ENCODE assay signal across 14 cellular contexts in genomic region chr22:50456466-50457234, GRCh38. TPM values are rescaled to one million over a fixed set of nuclear protein-coding genes. Genes with fewer than 3 reads are reported as not detected.
DNase-seq lines count a peak whose midpoint lies in the region; ATAC-seq, FAIRE-seq and TF ChIP-seq lines count a peak whose summit lies in the region.
"Had no signal": no experiment of that assay in that cellular context is flagged by ENCODE, and none has a peak within 500 bp of the region (broad histone marks: within the 10 kb centered on the region; RNA-seq: fewer than 3 reads in every experiment).

No MANE protein-coding gene starts in this region.

- FAIRE-seq in A549 (lab: Jason Lieb, UNC), result no peak
- no peak for FAIRE-seq in endothelial cell of umbilical vein (lab: Jason Lieb, UNC)
- FAIRE-seq: endometrium had no signal

- no peaks in the 10 kb centered on the region for H3K4me1 ChIP-seq in A549
- H3K4me1 ChIP-seq in PC-3 (ENCODE audit: insufficient read depth, low read length), result no peaks in the 10 kb centered on the region
- H3K4me1 ChIP-seq in endothelial cell of umbilical vein (ENCODE audit: control insufficient read depth, extremely low read depth, insufficient read depth, low read length), result no peaks in the 10 kb centered on the region
- no peaks in the 10 kb centered on the region for H3K4me1 ChIP-seq in tibial artery

- H3K4me1 Mint-ChIP-seq in activated CD4-positive, alpha-beta memory T cell treated with anti-CD3 and anti-CD28 coated beads, Interleukin-2, amount 10 ng/mL, durations not matched to agents 7 days and 5 days, result peaks cover 6% of the 10 kb centered on the region

- no peaks in the 10 kb centered on the region for H3K9me2 ChIP-seq in PC-3 (replicated peaks; ENCODE audit: low read length)

- BruUV-seq in PC-3 (replicated peaks; lab: Mats Ljungman, UMichigan) (no TSS peak), endothelial cell of umbilical vein (replicated peaks; lab: Mats Ljungman, UMichigan) (no TSS peak)

- 88% methylated on average over 12 of the region's 34 CpGs for WGBS in A549 (ENCODE audit: missing lambda C conversion rate)

- DNase-seq in A549 (ENCODE audit: low read depth in 1 of 2, low spot score in 1 of 2) (no peak), GM10248 (ENCODE audit: extremely low spot score) (no peak), PC-3 (no peak), endothelial cell of umbilical vein (ENCODE audit: low read depth, low spot score) (no peak), SKM-1 treated with dmso at 0.1 percent for 144 hours (lab: John Stamatoyannopoulos, UW; ENCODE audit: unreplicated experiment) (no peak), GOT3 (lab: John Stamatoyannopoulos, UW) (no peak), tibial artery (no peak)
- no peak for DNase-seq in activated CD4-positive, alpha-beta memory T cell treated with anti-CD3 and anti-CD28 coated beads, Interleukin-2, amount 10 ng/mL, durations not matched to agents 7 days and 5 days
- DNase-seq: CD4-positive, alpha-beta memory T cell; KBM-7; SHP77 treated with DMSO at 0.1 percent for 48 hours had no signal

- no peaks in the 10 kb centered on the region for H3K27me3 ChIP-seq in PC-3 (ENCODE audit: low read length)
- no peaks in the 10 kb centered on the region for H3K27me3 ChIP-seq in endothelial cell of umbilical vein (ENCODE audit: control insufficient read depth in 2 of 2, insufficient read depth in 2 of 2, low read length in 2 of 2)
- no peaks in the 10 kb centered on the region for H3K27me3 ChIP-seq in tibial artery

- H3K9me1 ChIP-seq in endothelial cell of umbilical vein (replicated peaks; ENCODE audit: control insufficient read depth, extremely low read depth, insufficient read depth, low read length), result no peaks in the 10 kb centered on the region

- H3K36me3 ChIP-seq in PC-3 (ENCODE audit: low read depth, low read length), result no peaks in the 10 kb centered on the region
- H3K36me3 ChIP-seq in endothelial cell of umbilical vein (ENCODE audit: control insufficient read depth in 2 of 2, extremely low read depth in 1 of 2, insufficient read depth in 2 of 2, low read length in 2 of 2), result peaks cover 0 to 47% of the 10 kb centered on the region in 2 experiments
- peaks cover 69 to 89% (median 86%) of the 10 kb centered on the region in 3 donors for H3K36me3 ChIP-seq in tibial artery

- CTCF ChIA-PET in A549 (lab: Yijun Ruan, JAX), result interaction anchor here (0.8 to 1.7 kb wide), 4 partner anchors 10 to 34 kb away, joined by 3 to 5 read pairs (median 4); no protein-coding TSS in a partner anchor
- CTCF ChIA-PET in GM10248 (lab: Yijun Ruan, JAX), result interaction anchor here (0.9 to 1.3 kb wide), 2 partner anchors 9 to 17 kb away, joined by 3 read pairs; no protein-coding TSS in a partner anchor
- CTCF ChIA-PET in PC-3 (lab: Charles Lee), result no interaction called here
- CTCF ChIA-PET in endothelial cell of umbilical vein (lab: Charles Lee), result no interaction called here
- CTCF ChIA-PET in activated CD4-positive, alpha-beta memory T cell treated with anti-CD3 and anti-CD28 coated beads, Interleukin-2, amount 10 ng/mL, durations not matched to agents 7 days and 5 days (lab: Charles Lee), result interaction anchor here (1.0 to 2.2 kb wide), 3 partner anchors 41 to 68 kb away, joined by 3 to 12 read pairs (median 5); partner anchors contain the start of gene SCO2

- TF ChIP-seq EP300 in A549 (IDR thresholded peaks at IDR 0.05), result no peak

- H2AFZ ChIP-seq in PC-3 (ENCODE audit: low read length) (no peak overlapping the region), endothelial cell of umbilical vein (ENCODE audit: low read depth, low read length) (no peak overlapping the region)

- H3K9me3 Mint-ChIP-seq in activated CD4-positive, alpha-beta memory T cell treated with anti-CD3 and anti-CD28 coated beads, Interleukin-2, amount 10 ng/mL, durations not matched to agents 7 days and 5 days, result no peaks in the 10 kb centered on the region
- H3K9me3 Mint-ChIP-seq: stimulated activated naive CD8-positive, alpha-beta T cell treated with anti-CD3 and anti-CD28 coated beads, Interleukin-15, Interleukin-2, amounts not matched to agents 100 ng/mL and 50 ng/mL, for 24 hours had no signal

- H3K9ac ChIP-seq in PC-3 (ENCODE audit: low read length) (no peak overlapping the region), endothelial cell of umbilical vein (replicated peaks; ENCODE audit: extremely low read depth, insufficient read depth, low read length) (no peak overlapping the region)

- no peak overlapping the region for H3K4me3 Mint-ChIP-seq in activated CD4-positive, alpha-beta memory T cell treated with anti-CD3 and anti-CD28 coated beads, Interleukin-2, amount 10 ng/mL, durations not matched to agents 7 days and 5 days
- H3K4me3 Mint-ChIP-seq: CD4-positive, alpha-beta memory T cell; stimulated activated naive CD8-positive, alpha-beta T cell treated with anti-CD3 and anti-CD28 coated beads, Interleukin-15, Interleukin-2, amounts not matched to agents 100 ng/mL and 50 ng/mL, for 24 hours had no signal

- dilution Hi-C loops in endothelial cell of umbilical vein (cut with MboI; ENCODE audit: extremely low pct_ligation_motif_present, low sequenced_read_pairs), result no loop called here

- peak; percentile 44 to 64; a peak in 4 of 6 replicates for ATAC-seq in A549
- ATAC-seq in PC-3, result no peak

- no peaks in the 10 kb centered on the region for H3K79me2 ChIP-seq in PC-3 (ENCODE audit: low read length)
- no peaks in the 10 kb centered on the region for H3K79me2 ChIP-seq in endothelial cell of umbilical vein (ENCODE audit: control insufficient read depth, insufficient read depth, low read length)

- H3K27ac Mint-ChIP-seq in activated CD4-positive, alpha-beta memory T cell treated with anti-CD3 and anti-CD28 coated beads, Interleukin-2, amount 10 ng/mL, durations not matched to agents 7 days and 5 days, result no peak overlapping the region
- H3K27ac Mint-ChIP-seq: stimulated activated naive CD8-positive, alpha-beta T cell treated with anti-CD3 and anti-CD28 coated beads, Interleukin-15, Interleukin-2, amounts not matched to agents 100 ng/mL and 50 ng/mL, for 24 hours had no signal

- H3F3A ChIP-seq in PC-3 (ENCODE audit: low read length, unreplicated experiment), result no peaks in the 10 kb centered on the region

- no peaks in the 10 kb centered on the region for H3K27me3 Mint-ChIP-seq in activated CD4-positive, alpha-beta memory T cell treated with anti-CD3 and anti-CD28 coated beads, Interleukin-2, amount 10 ng/mL, durations not matched to agents 7 days and 5 days
- H3K27me3 Mint-ChIP-seq: CD4-positive, alpha-beta memory T cell; stimulated activated naive CD8-positive, alpha-beta T cell treated with anti-CD3 and anti-CD28 coated beads, Interleukin-15, Interleukin-2, amounts not matched to agents 100 ng/mL and 50 ng/mL, for 24 hours had no signal

- no peak overlapping the region for H3K27ac ChIP-seq in A549
- H3K27ac ChIP-seq in PC-3 (ENCODE audit: low read length), result no peak overlapping the region
- no peak overlapping the region for H3K27ac ChIP-seq in endothelial cell of umbilical vein (ENCODE audit: insufficient read depth, low read depth, low read length)
- H3K27ac ChIP-seq in tibial artery, result no peak overlapping the region

- 0 out of 3 replicates have a peak, but pooled peaks have one; percentile 13 for TF ChIP-seq CTCF in A549 (IDR thresholded peaks at IDR 0.05)
- peak; percentile 25 for TF ChIP-seq CTCF in GM10248 (IDR thresholded peaks at IDR 0.05; ENCODE audit: control extremely low read depth, extremely low read depth, low read depth, missing control alignments)
- peak; percentile 42 for TF ChIP-seq CTCF in PC-3 (conservative IDR thresholded peaks at IDR 0.05; ENCODE audit: low read depth, low read length)
- TF ChIP-seq CTCF in endothelial cell of umbilical vein (IDR thresholded peaks at IDR 0.05; ENCODE audit: extremely low read depth in 1 of 2, insufficient read depth in 1 of 2, low read depth in 1 of 2, low read length in 2 of 2), result peak; percentile 7 to 15
- TF ChIP-seq CTCF in tibial artery (IDR thresholded peaks at IDR 0.05), result no peak

- H3K9me3 ChIP-seq in A549, result no peaks in the 10 kb centered on the region
- no peaks in the 10 kb centered on the region for H3K9me3 ChIP-seq in PC-3 (ENCODE audit: low read length)
- H3K9me3 ChIP-seq in endothelial cell of umbilical vein (replicated peaks; ENCODE audit: control insufficient read depth, insufficient read depth, low read length), result no peaks in the 10 kb centered on the region
- no peaks in the 10 kb centered on the region for H3K9me3 ChIP-seq in tibial artery

- no peaks in the 10 kb centered on the region for H4K20me1 ChIP-seq in PC-3 (ENCODE audit: low read length)
- no peaks in the 10 kb centered on the region for H4K20me1 ChIP-seq in endothelial cell of umbilical vein (replicated peaks; ENCODE audit: control insufficient read depth, extremely low read depth, insufficient read depth, low read length)

- H3K4me2 ChIP-seq in A549 (no peak overlapping the region), PC-3 (ENCODE audit: low read length) (no peak overlapping the region), endothelial cell of umbilical vein (ENCODE audit: insufficient read depth, low read length) (no peak overlapping the region)

- peaks cover 58% of the 10 kb centered on the region for H3K36me3 Mint-ChIP-seq in activated CD4-positive, alpha-beta memory T cell treated with anti-CD3 and anti-CD28 coated beads, Interleukin-2, amount 10 ng/mL, durations not matched to agents 7 days and 5 days (ENCODE audit: low read depth)

- intact Hi-C loops in PC-3 (cut with micrococcal nuclease) (no loop called here), endothelial cell of umbilical vein (cut with micrococcal nuclease) (no loop called here), tibial artery (cut with DNase I; ENCODE audit: low total_unique reads) (no loop called here)

- H3K4me3 ChIP-seq in A549 (no peak overlapping the region), PC-3 (ENCODE audit: low read length) (no peak overlapping the region), endothelial cell of umbilical vein (replicated peaks in 1 of 3; ENCODE audit: insufficient read depth in 1 of 3, low read depth in 1 of 3, low read length in 3 of 3) (no peak overlapping the region), tibial artery (no peak overlapping the region)

- TF ChIP-seq POLR2A in A549 (IDR thresholded peaks at IDR 0.05; ENCODE audit: low read length) (no peak), endothelial cell of umbilical vein (IDR thresholded peaks at IDR 0.05; ENCODE audit: low read depth, low read length) (no peak)

- POLR2A ChIA-PET in A549 (lab: Yijun Ruan, JAX) (interaction anchor here (0.7 kb wide), 1 partner anchor 65 kb away, joined by 4 read pairs; no protein-coding TSS in a partner anchor), GM10248 (lab: Yijun Ruan, JAX) (no interaction called here), PC-3 (lab: Charles Lee; ENCODE audit: unreplicated experiment) (no interaction called here), endothelial cell of umbilical vein (lab: Charles Lee) (no interaction called here)
- POLR2A ChIA-PET in activated CD4-positive, alpha-beta memory T cell treated with anti-CD3 and anti-CD28 coated beads, Interleukin-2, amount 10 ng/mL, durations not matched to agents 7 days and 5 days (lab: Charles Lee), result interaction anchor here (1.0 to 5.1 kb wide), 5 partner anchors 13 to 165 kb away, joined by 3 to 22 read pairs (median 4); partner anchors contain the start of genes LMF2, NCAPH2 and SCO2

- TF ChIP-seq RAD21 in A549 (conservative IDR thresholded peaks at IDR 0.05 in 1 of 2, IDR thresholded peaks at IDR 0.05 in 1 of 2), result peak in 1 of 2 experiments; percentile 15; a peak in 1 of 5 replicates

RNA-seq across cellular contexts. Expression of gene SBF1, which starts 18.2 kb away (rescaled TPM):
- polyA plus RNA-seq in A549 (2011; rRNA removed) (9.6 and 12.7 TPM in 2 replicates), A549 (2017; fragmentation: RNase III; extraction: RNeasy Plus Mini Kit Qiagen cat#74134 plus additional on column Dnase treatment) (19.5 to 23.0 TPM (median 20.9 TPM) in 3 replicates), endothelial cell of umbilical vein (36.3 and 40.0 TPM in 2 replicates)
- 17.0 and 26.7 TPM in 2 replicates for polyA plus RNA-seq in A549 (2012; cell fraction: cytosol; rRNA removed)
- 54.9 and 78.2 TPM in 2 replicates for polyA plus RNA-seq in A549 (2012; cell fraction: nucleus; rRNA removed)
- polyA minus RNA-seq in A549 (2011; rRNA and poly(A)+ RNA removed), result 18.6 and 29.0 TPM in 2 replicates
- total RNA-seq in PC-3 (2014; rRNA removed) (48.5 and 67.1 TPM in 2 replicates), endothelial cell of umbilical vein (67.2 and 68.6 TPM in 2 replicates)
- 21.1 and 30.2 TPM in 2 replicates for polyA plus RNA-seq in endothelial cell of umbilical vein (2011; cell fraction: cytosol; rRNA removed)
- polyA plus RNA-seq in endothelial cell of umbilical vein (2011; cell fraction: nucleus; rRNA removed), result 112 and 127 TPM in 2 replicates
- 24.1 and 39.3 TPM in 2 replicates for polyA plus RNA-seq in endothelial cell of umbilical vein (2012)
- 42.8 and 65.0 TPM in 2 replicates for polyA minus RNA-seq in endothelial cell of umbilical vein
- polyA minus RNA-seq in endothelial cell of umbilical vein (2011; cell fraction: cytosol; rRNA and poly(A)+ RNA removed), result 30.7 TPM
- polyA minus RNA-seq in endothelial cell of umbilical vein (2011; cell fraction: nucleus; rRNA and poly(A)+ RNA removed), result 58.4 and 79.4 TPM in 2 replicates
- 100 to 1,000 TPM; 181 to 196 TPM for total RNA-seq in activated CD4-positive, alpha-beta memory T cell treated with anti-CD3 and anti-CD28 coated beads, Interleukin-2, amount 10 ng/mL, durations not matched to agents 7 days and 5 days

RNA-seq across cellular contexts. Expression of gene ADM2, which starts 24.7 kb away (rescaled TPM):
- polyA plus RNA-seq in A549 (2011; rRNA removed), result 0.99 and 1.1 TPM in 2 replicates
- polyA plus RNA-seq in A549 (2012; cell fraction: cytosol; rRNA removed), result 0.45 and 0.60 TPM in 2 replicates
- 0.83 and 1.4 TPM in 2 replicates for polyA plus RNA-seq in A549 (2012; cell fraction: nucleus; rRNA removed)
- 0.46 to 0.62 TPM (median 0.50 TPM) in 3 replicates for polyA plus RNA-seq in A549 (2017; fragmentation: RNase III; extraction: RNeasy Plus Mini Kit Qiagen cat#74134 plus additional on column Dnase treatment)
- 0.50 and 0.78 TPM in 2 replicates for polyA minus RNA-seq in A549 (2011; rRNA and poly(A)+ RNA removed)
- total RNA-seq in PC-3 (2014; rRNA removed), result 0.98 and 1.8 TPM in 2 replicates
- 0.69 and 1.5 TPM in 2 replicates for total RNA-seq in endothelial cell of umbilical vein
- 0.28 and 0.43 TPM in 2 replicates for polyA plus RNA-seq in endothelial cell of umbilical vein
- polyA plus RNA-seq in endothelial cell of umbilical vein (2011; cell fraction: cytosol; rRNA removed), result 0.28 and 0.54 TPM in 2 replicates
- 0.24 and 0.49 TPM in 2 replicates for polyA plus RNA-seq in endothelial cell of umbilical vein (2011; cell fraction: nucleus; rRNA removed)
- polyA plus RNA-seq in endothelial cell of umbilical vein (2012), result 0.17 and 0.29 TPM in 2 replicates
- polyA minus RNA-seq in endothelial cell of umbilical vein, result 0.05 and 0.45 TPM in 2 replicates
- polyA minus RNA-seq in endothelial cell of umbilical vein (2011; cell fraction: cytosol; rRNA and poly(A)+ RNA removed), result 1.5 TPM
- polyA minus RNA-seq in endothelial cell of umbilical vein (2011; cell fraction: nucleus; rRNA and poly(A)+ RNA removed), result 0.29 and 0.77 TPM in 2 replicates
- total RNA-seq in activated CD4-positive, alpha-beta memory T cell treated with anti-CD3 and anti-CD28 coated beads, Interleukin-2, amount 10 ng/mL, durations not matched to agents 7 days and 5 days, result 1 to 10 TPM; 7.6 to 8.8 TPM

RNA-seq across cellular contexts. Expression of gene MIOX, which starts 30.0 kb away (rescaled TPM):
- polyA plus RNA-seq in A549 (2011; rRNA removed) (0.08 and 0.20 TPM in 2 replicates), A549 (2017; fragmentation: RNase III; extraction: RNeasy Plus Mini Kit Qiagen cat#74134 plus additional on column Dnase treatment) (not detected in 3 replicates), endothelial cell of umbilical vein (not detected in 2 replicates)
- 0.06 and 0.11 TPM in 2 replicates for polyA plus RNA-seq in A549 (2012; cell fraction: cytosol; rRNA removed)
- 0.39 and 1.00 TPM in 2 replicates for polyA plus RNA-seq in A549 (2012; cell fraction: nucleus; rRNA removed)
- polyA minus RNA-seq in A549 (2011; rRNA and poly(A)+ RNA removed), result not detected in 2 replicates
- total RNA-seq in PC-3 (2014; rRNA removed) (not detected in 2 replicates), endothelial cell of umbilical vein (not detected in 2 replicates)
- polyA plus RNA-seq in endothelial cell of umbilical vein (2011; cell fraction: cytosol; rRNA removed), result not detected in 2 replicates
- not detected in 2 replicates for polyA plus RNA-seq in endothelial cell of umbilical vein (2011; cell fraction: nucleus; rRNA removed)
- not detected in 2 replicates for polyA plus RNA-seq in endothelial cell of umbilical vein (2012)
- polyA minus RNA-seq in endothelial cell of umbilical vein, result not detected in 2 replicates
- polyA minus RNA-seq in endothelial cell of umbilical vein (2011; cell fraction: cytosol; rRNA and poly(A)+ RNA removed), result not detected
- not detected in 2 replicates for polyA minus RNA-seq in endothelial cell of umbilical vein (2011; cell fraction: nucleus; rRNA and poly(A)+ RNA removed)
- under 1 TPM; 0.48 to 0.60 TPM for total RNA-seq in activated CD4-positive, alpha-beta memory T cell treated with anti-CD3 and anti-CD28 coated beads, Interleukin-2, amount 10 ng/mL, durations not matched to agents 7 days and 5 days
- total RNA-seq: CD4-positive, alpha-beta memory T cell; myocyte had no signal
- polyA plus RNA-seq: CD4-positive, alpha-beta memory T cell had no signal

RNA-seq across cellular contexts. Expression of gene LMF2, which starts 50.9 kb away (rescaled TPM):
- polyA plus RNA-seq in A549 (2011; rRNA removed) (13.0 and 15.1 TPM in 2 replicates), A549 (2017; fragmentation: RNase III; extraction: RNeasy Plus Mini Kit Qiagen cat#74134 plus additional on column Dnase treatment) (31.8 to 34.2 TPM (median 32.5 TPM) in 3 replicates), endothelial cell of umbilical vein (112 and 190 TPM in 2 replicates)
- polyA plus RNA-seq in A549 (2012; cell fraction: cytosol; rRNA removed), result 32.8 and 51.2 TPM in 2 replicates
- 317 and 562 TPM in 2 replicates for polyA plus RNA-seq in A549 (2012; cell fraction: nucleus; rRNA removed)
- 11.6 and 15.9 TPM in 2 replicates for polyA minus RNA-seq in A549 (2011; rRNA and poly(A)+ RNA removed)
- total RNA-seq in PC-3 (2014; rRNA removed) (42.4 and 52.2 TPM in 2 replicates), endothelial cell of umbilical vein (89.7 and 94.8 TPM in 2 replicates)
- polyA plus RNA-seq in endothelial cell of umbilical vein (2011; cell fraction: cytosol; rRNA removed), result 37.7 and 54.9 TPM in 2 replicates
- polyA plus RNA-seq in endothelial cell of umbilical vein (2011; cell fraction: nucleus; rRNA removed), result 326 and 351 TPM in 2 replicates
- polyA plus RNA-seq in endothelial cell of umbilical vein (2012), result 37.1 and 49.4 TPM in 2 replicates
- 52.8 and 61.6 TPM in 2 replicates for polyA minus RNA-seq in endothelial cell of umbilical vein
- 36.3 TPM for polyA minus RNA-seq in endothelial cell of umbilical vein (2011; cell fraction: cytosol; rRNA and poly(A)+ RNA removed)
- polyA minus RNA-seq in endothelial cell of umbilical vein (2011; cell fraction: nucleus; rRNA and poly(A)+ RNA removed), result 34.3 and 62.2 TPM in 2 replicates
- 100 to 1,000 TPM; 111 to 114 TPM for total RNA-seq in activated CD4-positive, alpha-beta memory T cell treated with anti-CD3 and anti-CD28 coated beads, Interleukin-2, amount 10 ng/mL, durations not matched to agents 7 days and 5 days

RNA-seq across cellular contexts. Expression of gene NCAPH2, which starts 51.4 kb away (rescaled TPM):
- polyA plus RNA-seq in A549 (2011; rRNA removed) (13.9 and 14.3 TPM in 2 replicates), A549 (2017; fragmentation: RNase III; extraction: RNeasy Plus Mini Kit Qiagen cat#74134 plus additional on column Dnase treatment) (27.7 to 29.4 TPM (median 29.1 TPM) in 3 replicates), endothelial cell of umbilical vein (34.8 and 43.2 TPM in 2 replicates)
- polyA plus RNA-seq in A549 (2012; cell fraction: cytosol; rRNA removed), result 32.0 and 36.0 TPM in 2 replicates
- polyA plus RNA-seq in A549 (2012; cell fraction: nucleus; rRNA removed), result 80.2 and 89.5 TPM in 2 replicates
- polyA minus RNA-seq in A549 (2011; rRNA and poly(A)+ RNA removed), result 22.2 and 25.2 TPM in 2 replicates
- total RNA-seq in PC-3 (2014; rRNA removed) (75.4 and 92.1 TPM in 2 replicates), endothelial cell of umbilical vein (42.4 and 43.1 TPM in 2 replicates)
- 31.1 and 31.3 TPM in 2 replicates for polyA plus RNA-seq in endothelial cell of umbilical vein (2011; cell fraction: cytosol; rRNA removed)
- polyA plus RNA-seq in endothelial cell of umbilical vein (2011; cell fraction: nucleus; rRNA removed), result 80.2 and 81.0 TPM in 2 replicates
- 15.9 and 17.4 TPM in 2 replicates for polyA plus RNA-seq in endothelial cell of umbilical vein (2012)
- 19.7 and 21.4 TPM in 2 replicates for polyA minus RNA-seq in endothelial cell of umbilical vein
- 76.1 TPM for polyA minus RNA-seq in endothelial cell of umbilical vein (2011; cell fraction: cytosol; rRNA and poly(A)+ RNA removed)
- polyA minus RNA-seq in endothelial cell of umbilical vein (2011; cell fraction: nucleus; rRNA and poly(A)+ RNA removed), result 14.0 and 15.6 TPM in 2 replicates
- total RNA-seq in activated CD4-positive, alpha-beta memory T cell treated with anti-CD3 and anti-CD28 coated beads, Interleukin-2, amount 10 ng/mL, durations not matched to agents 7 days and 5 days, result 100 to 1,000 TPM; 105 to 108 TPM

Comparison
In these comparisons a context has a peak if more than half of its experiments do, and no peak if none do; other contexts are left out.
1. CTCF ChIP-seq: peak in A549 (single experiment), GM10248 (single experiment), PC-3 (single experiment) and endothelial cell of umbilical vein (2 of 2); none in tibial artery (0 of 2).
2. CTCF ChIA-PET loops: an anchor here in A549 (0.8 to 1.7 kb wide), GM10248 (0.9 to 1.3 kb wide) and activated CD4-positive, alpha-beta memory T cell treated with anti-CD3 and anti-CD28 coated beads, Interleukin-2, amount 10 ng/mL, durations not matched to agents 7 days and 5 days (1.0 to 2.2 kb wide); none called in PC-3 and endothelial cell of umbilical vein.
3. POLR2A ChIA-PET loops: an anchor here in A549 (0.7 kb wide) and activated CD4-positive, alpha-beta memory T cell treated with anti-CD3 and anti-CD28 coated beads, Interleukin-2, amount 10 ng/mL, durations not matched to agents 7 days and 5 days (1.0 to 5.1 kb wide); none called in GM10248, PC-3 and endothelial cell of umbilical vein.